In genomic region chr16:67013823-67014640, GRCh38 we compare ENCODE assay signal across 8 cellular contexts. TPM values are rescaled to one million over a fixed set of nuclear protein-coding genes. Genes with fewer than 3 reads are reported as not detected.
DNase-seq lines count a peak whose midpoint lies in the region; ATAC-seq and TF ChIP-seq lines count a peak whose summit lies in the region.

No MANE protein-coding gene starts in this region.

- no peaks in the 10 kb centered on the region for H3K9me3 ChIP-seq in left lung

- peak overlapping the region; percentile 82 for H3K4me3 ChIP-seq in coronary artery
- peak overlapping the region; percentile 38 to 49 for H3K4me3 ChIP-seq in left lung

- DNase-seq in NCI-H2029 (lab: John Stamatoyannopoulos, UW) (peak; percentile 9), NCI-H2029 treated with DMSO at 0.1 percent for 48 hours (lab: John Stamatoyannopoulos, UW) (no peak), M059J (ENCODE audit: low read depth) (peak; percentile 54), coronary artery (ENCODE audit: low spot score) (peak; percentile 91), left lung (peak; percentile 63 to 87)
- DNase-seq in activated CD4-positive, alpha-beta T cell treated with anti-CD3 and anti-CD28 coated beads for 4 hours, result peak; percentile 62 to 76
- peak; percentile 49 for DNase-seq in stimulated activated CD4-positive, alpha-beta T cell treated with anti-CD3 and anti-CD28 coated beads, Interleukin-2, amount 100 ng/mL, for 4 hours (ENCODE audit: low read depth)

- H3K27me3 ChIP-seq in left lung, result peaks cover 0 to 38% of the 10 kb centered on the region in 2 donors

- H3K27ac ChIP-seq in coronary artery (peak overlapping the region; percentile 54 to 85), left lung (peak overlapping the region; percentile 33)

- H3K4me1 ChIP-seq in left lung, result peaks cover 5 to 17% of the 10 kb centered on the region in 2 donors

- intact Hi-C loops in left lung (cut with DNase I), result loop anchor here in 1 of 2 donors (10.0 kb wide), 1 partner anchor 141 kb away; the partner anchor contains the start of genes B3GNT9, FBXL8 and TRADD

- no peak for TF ChIP-seq CTCF in coronary artery (IDR thresholded peaks at IDR 0.05)
- peak; percentile 8 to 27 for TF ChIP-seq CTCF in left lung (IDR thresholded peaks at IDR 0.05)

- no peaks in the 10 kb centered on the region for H3K36me3 ChIP-seq in left lung

- peak; percentile 60 for ATAC-seq in left lung
- ATAC-seq in GM19467 (IDR thresholded peaks at IDR 0.05; ENCODE audit: unreplicated experiment), result no peak

RNA-seq across cellular contexts. Expression of gene CBFB, which starts 14.9 kb away (rescaled TPM):
- 86.5 and 111 TPM in 2 replicates for total RNA-seq in M059J (2014; rRNA removed; shearing (Covaris generic))
- 10 to 100 TPM; 46.8 to 47.6 TPM for total RNA-seq in left lung

RNA-seq across cellular contexts. Expression of gene CES4A, which starts 25.6 kb away (rescaled TPM):
- not detected in 2 replicates for total RNA-seq in M059J (2014; rRNA removed; shearing (Covaris generic))
- total RNA-seq in left lung, result 10 to 100 TPM in 1 of 2 donors, 1 to 10 TPM in 1; 9.3 to 14.3 TPM

RNA-seq across cellular contexts. Expression of gene CES3, which starts 53.0 kb away (rescaled TPM):
- 0.44 and 1.0 TPM in 2 replicates for total RNA-seq in M059J (2014; rRNA removed; shearing (Covaris generic))
- total RNA-seq in left lung, result 1 to 10 TPM in 1 of 2 donors, under 1 TPM in 1; 0.79 to 1.6 TPM

Comparison
In these comparisons a context has a peak if more than half of its experiments do, and no peak if none do; other contexts are left out.
1. RNA of gene CES4A, which starts 25.6 kb away (total RNA-seq): 9.3 to 14.3 TPM in left lung; not detected in M059J; every median in the first group is over 10 times any median in the second.